Comparison of ENCODE assay signal across 7 cellular contexts in the genomic region with DNA sequence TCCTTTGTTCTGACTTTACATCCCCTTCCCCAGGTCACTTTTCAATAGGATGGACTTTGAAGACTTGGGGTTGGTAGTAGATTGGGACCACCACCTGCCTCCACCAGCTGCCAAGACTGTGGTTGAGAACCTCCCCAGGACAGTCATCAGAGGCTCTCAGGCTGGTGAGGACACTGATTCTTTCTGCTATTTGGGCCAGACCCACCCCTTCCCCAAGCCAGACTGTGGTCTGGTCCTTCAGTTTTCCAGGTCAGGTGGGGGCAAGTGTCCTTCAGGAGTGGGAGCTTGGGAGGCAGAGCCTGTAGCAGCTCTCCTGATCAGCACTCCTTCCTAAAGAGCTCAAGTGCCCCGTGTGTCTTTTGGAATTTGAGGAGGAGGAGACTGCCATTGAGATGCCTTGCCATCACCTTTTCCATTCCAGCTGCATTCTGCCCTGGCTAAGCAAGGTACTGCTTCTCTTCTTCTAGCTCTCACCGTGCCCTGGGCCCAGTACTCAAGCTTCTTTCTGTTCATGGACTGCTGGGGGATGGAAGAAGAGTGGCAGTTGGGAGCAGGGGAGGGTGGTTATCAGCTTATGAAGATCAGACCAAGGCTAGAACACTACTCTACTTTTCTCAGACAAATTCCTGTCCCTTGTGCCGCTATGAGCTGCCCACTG. TPM values are rescaled to one million over a fixed set of nuclear protein-coding genes. Genes with fewer than 3 reads are reported as not detected.
A peak's percentile ranks its signal among the peaks of the same experiment; 100 is the strongest.
DNase-seq lines count a peak whose midpoint lies in the region; ATAC-seq and TF ChIP-seq lines count a peak whose summit lies in the region.

No MANE protein-coding gene starts in this region.

- H3K9me3 Mint-ChIP-seq in activated CD8-positive, alpha-beta T cell treated with anti-CD3 and anti-CD28 coated beads, Interleukin-2, amount 10 ng/mL, durations not matched to agents 7 days and 5 days (ENCODE audit: insufficient read depth): no peaks in the 10 kb centered on the region
- no peaks in the 10 kb centered on the region for H3K9me3 Mint-ChIP-seq in immature natural killer cell
- H3K9me3 Mint-ChIP-seq in stimulated activated naive CD8-positive, alpha-beta T cell treated with anti-CD3 and anti-CD28 coated beads, Interleukin-15, amount 100 ng/mL, for 72 hours: no peaks in the 10 kb centered on the region

- no peaks in the 10 kb centered on the region for H3K27me3 ChIP-seq in HL-60 (ENCODE audit: insufficient read depth, poor library complexity, severe bottlenecking)

- peak overlapping the region; percentile 97 for H3K27ac Mint-ChIP-seq in activated CD8-positive, alpha-beta T cell treated with anti-CD3 and anti-CD28 coated beads, Interleukin-2, amount 10 ng/mL, durations not matched to agents 7 days and 5 days
- H3K27ac Mint-ChIP-seq in immature natural killer cell: peak overlapping the region in 5 of 6 donors; percentile 24 to 96 (median 91)
- H3K27ac Mint-ChIP-seq in stimulated activated naive CD8-positive, alpha-beta T cell treated with anti-CD3 and anti-CD28 coated beads, Interleukin-15, amount 100 ng/mL, for 72 hours: peak overlapping the region; percentile 19 to 67

- CTCF ChIA-PET in activated CD8-positive, alpha-beta T cell treated with anti-CD3 and anti-CD28 coated beads, Interleukin-2, amount 10 ng/mL, durations not matched to agents 7 days and 5 days (lab: Charles Lee): interaction anchor here (1.4 to 2.7 kb wide), 3 partner anchors 40 to 175 kb away, joined by 5 to 8 read pairs (median 7); no protein-coding TSS in a partner anchor

- TF ChIP-seq CTCF in HL-60 (IDR thresholded peaks at IDR 0.05; ENCODE audit: insufficient read depth, low read length): no peak

- no peak for ATAC-seq in activated CD8-positive, alpha-beta T cell treated with anti-CD3 and anti-CD28 coated beads, Interleukin-2, amount 10 ng/mL, durations not matched to agents 7 days and 5 days
- no peak for ATAC-seq in stimulated activated naive CD8-positive, alpha-beta T cell treated with anti-CD3 and anti-CD28 coated beads, Interleukin-15, amount 100 ng/mL, for 72 hours
- no peak for ATAC-seq in GM19455 (IDR thresholded peaks at IDR 0.05; ENCODE audit: unreplicated experiment)

- H3K27me3 Mint-ChIP-seq in activated CD8-positive, alpha-beta T cell treated with anti-CD3 and anti-CD28 coated beads, Interleukin-2, amount 10 ng/mL, durations not matched to agents 7 days and 5 days (ENCODE audit: low read depth): no peaks in the 10 kb centered on the region
- peaks cover 0 to 12% (median 4%) of the 10 kb centered on the region in 3 donors for H3K27me3 Mint-ChIP-seq in immature natural killer cell (ENCODE audit: low read depth in 3 of 3)
- H3K27me3 Mint-ChIP-seq in stimulated activated naive CD8-positive, alpha-beta T cell treated with anti-CD3 and anti-CD28 coated beads, Interleukin-15, amount 100 ng/mL, for 72 hours: no peaks in the 10 kb centered on the region

- no peak overlapping the region for H3K27ac ChIP-seq in HL-60 (replicated peaks)

- peaks cover 37% of the 10 kb centered on the region for H3K4me1 Mint-ChIP-seq in activated CD8-positive, alpha-beta T cell treated with anti-CD3 and anti-CD28 coated beads, Interleukin-2, amount 10 ng/mL, durations not matched to agents 7 days and 5 days (ENCODE audit: low read depth)
- H3K4me1 Mint-ChIP-seq in immature natural killer cell: peaks cover 33 to 35% of the 10 kb centered on the region in 2 donors
- peaks cover 70% of the 10 kb centered on the region for H3K4me1 Mint-ChIP-seq in stimulated activated naive CD8-positive, alpha-beta T cell treated with anti-CD3 and anti-CD28 coated beads, Interleukin-15, amount 100 ng/mL, for 72 hours

- POLR2A ChIA-PET in activated CD8-positive, alpha-beta T cell treated with anti-CD3 and anti-CD28 coated beads, Interleukin-2, amount 10 ng/mL, durations not matched to agents 7 days and 5 days (lab: Charles Lee): interaction anchor here (0.6 to 4.6 kb wide), 9 partner anchors 9 to 351 kb away, joined by 3 to 28 read pairs (median 12); a partner anchor contains a TSS

- peaks cover 33% of the 10 kb centered on the region for H3K36me3 Mint-ChIP-seq in activated CD8-positive, alpha-beta T cell treated with anti-CD3 and anti-CD28 coated beads, Interleukin-2, amount 10 ng/mL, durations not matched to agents 7 days and 5 days (ENCODE audit: low read depth)
- no peaks in the 10 kb centered on the region for H3K36me3 Mint-ChIP-seq in immature natural killer cell

- peak overlapping the region; percentile 88 for H3K4me3 ChIP-seq in HL-60 (replicated peaks; ENCODE audit: insufficient read depth, low read length)

- DNase-seq in HL-60 (ENCODE audit: low read depth in 1 of 2, low spot score in 1 of 2) (no peak), immature natural killer cell (no peak), GOT3 (lab: John Stamatoyannopoulos, UW) (no peak), NCI-H1092 (lab: John Stamatoyannopoulos, UW) (no peak)
- no peak for DNase-seq in activated CD8-positive, alpha-beta T cell treated with anti-CD3 and anti-CD28 coated beads, Interleukin-2, amount 10 ng/mL, durations not matched to agents 7 days and 5 days
- DNase-seq in stimulated activated naive CD8-positive, alpha-beta T cell treated with anti-CD3 and anti-CD28 coated beads, Interleukin-15, amount 100 ng/mL, for 72 hours: no peak

- H3K4me3 Mint-ChIP-seq in activated CD8-positive, alpha-beta T cell treated with anti-CD3 and anti-CD28 coated beads, Interleukin-2, amount 10 ng/mL, durations not matched to agents 7 days and 5 days: peak overlapping the region; percentile 100
- peak overlapping the region; percentile 95 to 99 (median 98) for H3K4me3 Mint-ChIP-seq in immature natural killer cell
- peak overlapping the region; percentile 93 to 100 for H3K4me3 Mint-ChIP-seq in stimulated activated naive CD8-positive, alpha-beta T cell treated with anti-CD3 and anti-CD28 coated beads, Interleukin-15, amount 100 ng/mL, for 72 hours

RNA-seq across cellular contexts. Expression of a gene that starts 1.1 kb away (rescaled TPM):
- total RNA-seq in activated CD8-positive, alpha-beta T cell treated with anti-CD3 and anti-CD28 coated beads, Interleukin-2, amount 10 ng/mL, durations not matched to agents 7 days and 5 days: 100 to 1,000 TPM in 1 of 2 experiments, 10 to 100 TPM in 1; 91.0 to 104 TPM
- polyA plus RNA-seq in immature natural killer cell: 100 to 1,000 TPM; 224 to 326 (median 256) TPM

RNA-seq across cellular contexts. Expression of a gene that starts 5.9 kb away (rescaled TPM):
- total RNA-seq in activated CD8-positive, alpha-beta T cell treated with anti-CD3 and anti-CD28 coated beads, Interleukin-2, amount 10 ng/mL, durations not matched to agents 7 days and 5 days: 1 to 10 TPM; 1.7 to 1.9 TPM
- 10 to 100 TPM; 12.0 to 27.8 (median 14.8) TPM for polyA plus RNA-seq in immature natural killer cell

RNA-seq across cellular contexts. Expression of a gene that starts 12.4 kb away (rescaled TPM):
- total RNA-seq in activated CD8-positive, alpha-beta T cell treated with anti-CD3 and anti-CD28 coated beads, Interleukin-2, amount 10 ng/mL, durations not matched to agents 7 days and 5 days: 10 to 100 TPM; 72.0 to 74.4 TPM
- 100 to 1,000 TPM; 154 to 219 (median 201) TPM for polyA plus RNA-seq in immature natural killer cell

RNA-seq across cellular contexts. Expression of a gene that starts 15.3 kb away (rescaled TPM):
- 10 to 100 TPM; 38.9 to 43.4 TPM for total RNA-seq in activated CD8-positive, alpha-beta T cell treated with anti-CD3 and anti-CD28 coated beads, Interleukin-2, amount 10 ng/mL, durations not matched to agents 7 days and 5 days
- polyA plus RNA-seq in immature natural killer cell: 10 to 100 TPM; 11.5 to 27.9 (median 25.1) TPM

RNA-seq across cellular contexts. Expression of a gene that starts 19.2 kb away (rescaled TPM):
- 100 to 1,000 TPM; 141 to 148 TPM for total RNA-seq in activated CD8-positive, alpha-beta T cell treated with anti-CD3 and anti-CD28 coated beads, Interleukin-2, amount 10 ng/mL, durations not matched to agents 7 days and 5 days
- polyA plus RNA-seq in immature natural killer cell: 100 to 1,000 TPM; 457 to 687 (median 617) TPM

Comparison
In these comparisons a context has a peak if more than half of its experiments do, and no peak if none do; other contexts are left out.
1. H3K27ac Mint-ChIP-seq: peak in every context shown above with its lines; median percentile 97 in activated CD8-positive, alpha-beta T cell treated with anti-CD3 and anti-CD28 coated beads, Interleukin-2, amount 10 ng/mL, durations not matched to agents 7 days and 5 days; 91 in immature natural killer cell; 43 in stimulated activated naive CD8-positive, alpha-beta T cell treated with anti-CD3 and anti-CD28 coated beads, Interleukin-15, amount 100 ng/mL, for 72 hours.